ENCODE assay signal across 25 cellular contexts in the genomic region with DNA sequence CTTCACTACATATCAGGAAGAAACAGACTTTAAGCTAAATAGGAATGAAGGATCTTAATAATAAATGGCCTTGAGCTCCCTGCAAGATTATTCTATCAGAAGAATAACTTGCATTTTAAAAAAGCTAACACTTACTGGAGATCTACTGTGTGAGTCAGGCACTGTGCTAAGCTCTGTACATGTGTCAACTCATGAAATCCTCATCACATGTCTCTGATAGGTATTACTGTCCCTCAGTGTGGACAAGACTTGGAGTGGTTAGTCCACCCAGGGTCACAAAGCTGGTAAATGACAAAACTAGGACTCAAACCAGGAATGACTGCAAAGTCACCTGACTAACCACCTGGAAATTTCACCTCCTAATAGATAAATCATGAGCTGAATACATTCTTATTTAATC.
"Had no signal": no experiment of that assay in that cellular context is flagged by ENCODE, and none has a peak within 500 bp of the region (broad histone marks: within the 10 kb centered on the region; RNA-seq: fewer than 3 reads in every experiment).

No MANE protein-coding gene starts in this region.

- H3K27ac ChIP-seq: ascending aorta, cardiac muscle cell, SJCRH30, SK-N-MC had no signal

- H3K27me3 ChIP-seq: ascending aorta, cardiac muscle cell, SJCRH30 had no signal

- H3K9me3 Mint-ChIP-seq: activated CD4-positive, alpha-beta memory T cell treated with anti-CD3 and anti-CD28 coated beads for 36 hours; activated CD4-positive, alpha-beta T cell treated with anti-CD3 and anti-CD28 coated beads, Interleukin-2, amount 10 ng/mL, durations not matched to agents 7 days and 5 days; activated naive CD4-positive, alpha-beta T cell treated with anti-CD3 and anti-CD28 coated beads, Interleukin-2, amount 10 ng/mL, durations not matched to agents 7 days and 5 days; activated naive CD8-positive, alpha-beta T cell treated with anti-CD3 and anti-CD28 coated beads, Interleukin-2, amount 10 ng/mL, durations not matched to agents 7 days and 5 days; activated T-cell treated with anti-CD3 and anti-CD28 coated beads, Interleukin-2, amount 50 U/mL, for 4 hours; activated T-helper 1 cell treated with anti-CD3 and anti-CD28 coated beads, Interleukin-12 subunit alpha, Interleukin-12 subunit beta, Interleukin-2, Interleukin-4 antibody, amounts not matched to agents 30 ng/mL and 10 ng/mL and 1 ng/mL, durations not matched to agents 14 hours and 24 hours and 36 hours; central memory CD8-positive, alpha-beta T cell had no signal

- H3K27ac Mint-ChIP-seq: activated CD4-positive, alpha-beta memory T cell treated with anti-CD3 and anti-CD28 coated beads for 36 hours; activated CD4-positive, alpha-beta T cell treated with anti-CD3 and anti-CD28 coated beads, Interleukin-2, amount 10 ng/mL, durations not matched to agents 7 days and 5 days; activated naive CD4-positive, alpha-beta T cell treated with anti-CD3 and anti-CD28 coated beads, Interleukin-2, amount 10 ng/mL, durations not matched to agents 7 days and 5 days; activated naive CD8-positive, alpha-beta T cell treated with anti-CD3 and anti-CD28 coated beads, Interleukin-2, amount 10 ng/mL, durations not matched to agents 7 days and 5 days; activated T-helper 1 cell treated with anti-CD3 and anti-CD28 coated beads, Interleukin-12 subunit alpha, Interleukin-12 subunit beta, Interleukin-2, Interleukin-4 antibody, amounts not matched to agents 30 ng/mL and 10 ng/mL and 1 ng/mL, durations not matched to agents 14 hours and 24 hours and 36 hours had no signal

- ATAC-seq: activated T-cell treated with anti-CD3 and anti-CD28 coated beads, Interleukin-2, amount 50 U/mL, for 4 hours; Panc1 had no signal

- H3K4me1 ChIP-seq: SJCRH30 had no signal

- H3K4me3 Mint-ChIP-seq: activated CD4-positive, alpha-beta memory T cell treated with anti-CD3 and anti-CD28 coated beads for 36 hours; activated CD4-positive, alpha-beta T cell treated with anti-CD3 and anti-CD28 coated beads, Interleukin-2, amount 10 ng/mL, durations not matched to agents 7 days and 5 days; activated naive CD4-positive, alpha-beta T cell treated with anti-CD3 and anti-CD28 coated beads, Interleukin-2, amount 10 ng/mL, durations not matched to agents 7 days and 5 days; activated naive CD8-positive, alpha-beta T cell treated with anti-CD3 and anti-CD28 coated beads, Interleukin-2, amount 10 ng/mL, durations not matched to agents 7 days and 5 days; activated T-cell treated with anti-CD3 and anti-CD28 coated beads, Interleukin-2, amount 50 U/mL, for 4 hours; activated T-helper 1 cell treated with anti-CD3 and anti-CD28 coated beads, Interleukin-12 subunit alpha, Interleukin-12 subunit beta, Interleukin-2, Interleukin-4 antibody, amounts not matched to agents 30 ng/mL and 10 ng/mL and 1 ng/mL, durations not matched to agents 14 hours and 24 hours and 36 hours; central memory CD8-positive, alpha-beta T cell had no signal

- H3K27me3 Mint-ChIP-seq: activated CD4-positive, alpha-beta memory T cell treated with anti-CD3 and anti-CD28 coated beads for 36 hours; activated CD4-positive, alpha-beta T cell treated with anti-CD3 and anti-CD28 coated beads, Interleukin-2, amount 10 ng/mL, durations not matched to agents 7 days and 5 days; activated naive CD4-positive, alpha-beta T cell treated with anti-CD3 and anti-CD28 coated beads, Interleukin-2, amount 10 ng/mL, durations not matched to agents 7 days and 5 days; activated naive CD8-positive, alpha-beta T cell treated with anti-CD3 and anti-CD28 coated beads, Interleukin-2, amount 10 ng/mL, durations not matched to agents 7 days and 5 days; central memory CD8-positive, alpha-beta T cell had no signal

- H3K9me3 ChIP-seq: ascending aorta, SJCRH30 had no signal

- H3K4me3 ChIP-seq: ascending aorta, cardiac muscle cell, SJCRH30, SK-N-MC had no signal

- DNase-seq: activated CD4-positive, alpha-beta memory T cell treated with anti-CD3 and anti-CD28 coated beads for 36 hours; activated CD4-positive, alpha-beta T cell treated with anti-CD3 and anti-CD28 coated beads, Interleukin-2, amount 10 ng/mL, durations not matched to agents 7 days and 5 days; activated CD8-positive, alpha-beta memory T cell treated with anti-CD3 and anti-CD28 coated beads, Interleukin-2, amount 50 U/mL, for 4 hours; activated effector memory CD4-positive, alpha-beta T cell treated with Interleukin-2 at 50 U/mL for 16 hours; activated naive CD4-positive, alpha-beta T cell treated with anti-CD3 and anti-CD28 coated beads, Interleukin-2, amount 10 ng/mL, durations not matched to agents 7 days and 5 days; activated naive CD8-positive, alpha-beta T cell treated with anti-CD3 and anti-CD28 coated beads, Interleukin-2, amount 10 ng/mL, durations not matched to agents 7 days and 5 days; activated T-cell treated with anti-CD3 and anti-CD28 coated beads for 4 hours; activated T-cell treated with anti-CD3 and anti-CD28 coated beads, Interleukin-2, amount 50 U/mL, for 4 hours; amygdala; NCI-H1105 treated with DMSO at 0.1 percent for 48 hours; NCI-H1436; NCI-H1694; NCI-H1930; NCI-H2081 treated with DMSO at 0.1 percent for 48 hours; NCI-H345; NCI-H524 treated with DMSO at 0.1 percent for 48 hours; SHP77; SJCRH30; T1000 had no signal
